39 cellular contexts compared by ENCODE assay signal in the genomic region with DNA sequence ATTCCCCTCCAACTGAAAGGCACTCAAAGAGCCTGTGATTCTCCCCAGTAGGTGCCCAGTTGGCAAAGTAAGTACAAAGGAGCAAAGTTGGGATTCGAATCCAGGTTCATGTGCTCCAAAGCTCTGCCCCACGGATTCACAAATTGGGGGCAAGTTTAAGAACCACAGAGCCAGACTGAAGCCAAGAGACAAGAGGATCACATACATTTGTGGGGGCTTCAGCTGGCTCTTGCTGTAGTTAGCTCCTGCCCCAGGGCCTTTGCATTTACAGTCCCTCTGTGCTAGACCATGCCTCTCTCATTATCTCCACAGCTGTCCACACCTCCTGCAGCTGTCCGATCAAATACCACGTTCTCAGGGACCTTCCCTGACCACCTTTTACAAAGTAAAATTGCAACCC. TPM values are rescaled to one million over a fixed set of nuclear protein-coding genes. Genes with fewer than 3 reads are reported as not detected.
"Had no signal": no experiment of that assay in that cellular context is flagged by ENCODE, and none has a peak within 500 bp of the region (broad histone marks: within the 10 kb centered on the region; RNA-seq: fewer than 3 reads in every experiment).

No MANE protein-coding gene starts in this region.

- H3K27ac Mint-ChIP-seq: activated B cell treated with CpG ODN at 0.5 μM for 24 hours; activated CD4-positive, alpha-beta memory T cell treated with anti-CD3 and anti-CD28 coated beads, Interleukin-2, amount 10 ng/mL, durations not matched to agents 7 days and 5 days; activated CD4-positive, alpha-beta T cell treated with anti-CD3 and anti-CD28 coated beads for 36 hours; activated CD4-positive, alpha-beta T cell treated with anti-CD3 and anti-CD28 coated beads, Interleukin-2, amount 10 ng/mL, durations not matched to agents 7 days and 5 days; activated naive CD8-positive, alpha-beta T cell; activated T-cell treated with anti-CD3 and anti-CD28 coated beads, Interleukin-2, amount 50 U/mL, for 24 hours; activated T-cell treated with anti-CD3 and anti-CD28 coated beads, Interleukin-2, amount 50 U/mL, for 72 hours; T-helper 17 cell; T-helper 2 cell treated with Interferon-gamma antibody and Interleukin-4, amounts not matched to agents 5 μg/mL and 100 μg/mL, for 36 hours had no signal

- ATAC-seq: activated CD4-positive, alpha-beta T cell treated with anti-CD3 and anti-CD28 coated beads for 36 hours; activated CD4-positive, CD25-positive, alpha-beta regulatory T cell treated with anti-CD3 and anti-CD28 coated beads, Interleukin-2, amount 50 U/mL, for 24 hours; activated T-cell treated with anti-CD3 and anti-CD28 coated beads, Interleukin-2, amount 50 U/mL, for 72 hours; gastroesophageal sphincter; T-helper 17 cell had no signal

- H3K36me3 Mint-ChIP-seq: activated naive CD8-positive, alpha-beta T cell had no signal

- H3K9me3 Mint-ChIP-seq: activated B cell treated with CpG ODN at 0.5 μM for 24 hours; activated CD4-positive, alpha-beta memory T cell treated with anti-CD3 and anti-CD28 coated beads, Interleukin-2, amount 10 ng/mL, durations not matched to agents 7 days and 5 days; activated CD4-positive, alpha-beta T cell treated with anti-CD3 and anti-CD28 coated beads, Interleukin-2, amount 10 ng/mL, durations not matched to agents 7 days and 5 days; activated T-cell treated with anti-CD3 and anti-CD28 coated beads, Interleukin-2, amount 50 U/mL, for 24 hours; activated T-cell treated with anti-CD3 and anti-CD28 coated beads, Interleukin-2, amount 50 U/mL, for 72 hours; T-helper 2 cell treated with Interferon-gamma antibody and Interleukin-4, amounts not matched to agents 5 μg/mL and 100 μg/mL, for 36 hours had no signal

- H3K4me3 ChIP-seq: esophagus squamous epithelium, gastroesophageal sphincter had no signal

- H3K4me3 Mint-ChIP-seq: activated B cell treated with CpG ODN at 0.5 μM for 24 hours; activated CD4-positive, alpha-beta memory T cell treated with anti-CD3 and anti-CD28 coated beads, Interleukin-2, amount 10 ng/mL, durations not matched to agents 7 days and 5 days; activated CD4-positive, alpha-beta T cell treated with anti-CD3 and anti-CD28 coated beads for 36 hours; activated CD4-positive, alpha-beta T cell treated with anti-CD3 and anti-CD28 coated beads, Interleukin-2, amount 10 ng/mL, durations not matched to agents 7 days and 5 days; activated naive CD8-positive, alpha-beta T cell; activated T-cell treated with anti-CD3 and anti-CD28 coated beads, Interleukin-2, amount 50 U/mL, for 24 hours; activated T-cell treated with anti-CD3 and anti-CD28 coated beads, Interleukin-2, amount 50 U/mL, for 72 hours; T-helper 17 cell; T-helper 2 cell treated with Interferon-gamma antibody and Interleukin-4, amounts not matched to agents 5 μg/mL and 100 μg/mL, for 36 hours had no signal

- DNase-seq: activated B cell treated with CpG ODN at 0.5 μM for 24 hours; activated CD4-positive, alpha-beta memory T cell treated with anti-CD3 and anti-CD28 coated beads, Interleukin-2, amount 10 ng/mL, durations not matched to agents 7 days and 5 days; activated CD4-positive, alpha-beta T cell treated with anti-CD3 and anti-CD28 coated beads for 36 hours; activated CD4-positive, alpha-beta T cell treated with anti-CD3 and anti-CD28 coated beads, Interleukin-2, amount 10 ng/mL, durations not matched to agents 7 days and 5 days; activated CD4-positive, alpha-beta T cell treated with anti-CD3 and anti-CD28 coated beads, Interleukin-2, amount 50 U/mL, for 4 hours; activated CD8-positive, alpha-beta memory T cell treated with anti-CD3 and anti-CD28 coated beads, Interleukin-2, amount 50 U/mL, for 48 hours; activated gamma-delta T cell; activated naive CD4-positive, alpha-beta T cell; activated naive CD4-positive, alpha-beta T cell treated with anti-CD3 and anti-CD28 coated beads, Interleukin-2, amount 50 U/mL, for 16 hours; activated T-cell treated with anti-CD3 and anti-CD28 coated beads for 4 hours; activated T-cell treated with anti-CD3 and anti-CD28 coated beads, Interleukin-2, amount 50 U/mL, for 24 hours; activated T-cell treated with anti-CD3 and anti-CD28 coated beads, Interleukin-2, amount 50 U/mL, for 72 hours; amniotic stem cell; anterior cingulate cortex; brain microvascular endothelial cell; caudate nucleus; effector CD8-positive, alpha-beta T cell; esophagus squamous epithelium; foreskin melanocyte; SW 1271; T-helper 1 cell; T-helper 17 cell; T1000; WERI-Rb-1 had no signal

- H3K36me3 ChIP-seq: brain microvascular endothelial cell, esophagus squamous epithelium, gastroesophageal sphincter, WERI-Rb-1 had no signal

- H3K4me1 ChIP-seq: esophagus squamous epithelium, gastroesophageal sphincter had no signal

- H3K27ac ChIP-seq: brain microvascular endothelial cell, epithelial cell of prostate, esophagus squamous epithelium, gastroesophageal sphincter, WERI-Rb-1 had no signal

- H3K9me3 ChIP-seq: esophagus squamous epithelium, gastroesophageal sphincter had no signal

- H3K27me3 ChIP-seq: brain microvascular endothelial cell, esophagus squamous epithelium, gastroesophageal sphincter had no signal

- H3K4me1 Mint-ChIP-seq: activated B cell treated with CpG ODN at 0.5 μM for 24 hours; activated CD4-positive, alpha-beta memory T cell treated with anti-CD3 and anti-CD28 coated beads, Interleukin-2, amount 10 ng/mL, durations not matched to agents 7 days and 5 days; activated CD4-positive, alpha-beta T cell treated with anti-CD3 and anti-CD28 coated beads for 36 hours; activated CD4-positive, alpha-beta T cell treated with anti-CD3 and anti-CD28 coated beads, Interleukin-2, amount 10 ng/mL, durations not matched to agents 7 days and 5 days had no signal

RNA-seq across cellular contexts. Expression of a gene that starts 18.8 kb away (rescaled TPM):
- total RNA-seq: activated B cell treated with CpG ODN at 0.5 μM for 24 hours; activated CD4-positive, alpha-beta memory T cell treated with anti-CD3 and anti-CD28 coated beads, Interleukin-2, amount 10 ng/mL, durations not matched to agents 7 days and 5 days; activated CD4-positive, alpha-beta T cell treated with anti-CD3 and anti-CD28 coated beads for 36 hours; activated CD4-positive, alpha-beta T cell treated with anti-CD3 and anti-CD28 coated beads, Interleukin-2, amount 10 ng/mL, durations not matched to agents 7 days and 5 days; activated T-cell treated with anti-CD3 and anti-CD28 coated beads, Interleukin-2, amount 50 U/mL, for 72 hours; astrocyte; bronchial epithelial cell; chondrocyte; dermis microvascular lymphatic vessel endothelial cell; endothelial cell of umbilical vein; esophagus squamous epithelium; fibroblast of lung; fibroblast of villous mesenchyme; gastroesophageal sphincter; glomerular endothelial cell; T-helper 17 cell had no signal
- polyA plus RNA-seq: adipose tissue, endothelial cell of umbilical vein, esophagus, fibroblast of lung had no signal
